26 cellular contexts compared by ENCODE assay signal in the genomic region with DNA sequence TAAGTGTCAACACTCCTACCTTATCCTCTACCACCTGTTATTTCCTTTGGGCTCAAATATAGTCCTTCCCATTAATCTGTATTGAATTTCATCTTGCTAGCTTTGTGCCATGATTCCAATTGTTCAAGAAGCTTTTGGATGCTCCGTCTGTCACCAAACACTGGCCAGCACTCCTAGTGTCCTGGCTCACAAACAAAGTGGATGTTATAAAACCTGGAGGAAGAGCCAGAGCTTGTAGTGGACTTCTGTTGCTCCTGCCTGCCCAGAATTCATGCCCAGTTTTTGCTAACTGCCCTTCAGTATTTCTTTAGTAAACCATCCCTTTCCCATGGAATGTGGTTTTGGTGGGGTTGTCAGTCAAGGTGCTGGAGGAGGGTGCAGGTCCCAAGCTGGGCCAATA.
"Had no signal": no experiment of that assay in that cellular context is flagged by ENCODE, and none has a peak within 500 bp of the region (broad histone marks: within the 10 kb centered on the region; RNA-seq: fewer than 3 reads in every experiment).

No MANE protein-coding gene starts in this region.

- H3K4me3 Mint-ChIP-seq: immature natural killer cell; mesothelial cell of epicardium; naive B cell; natural killer cell; nephron progenitor cell; stimulated activated memory B cell treated with anti-CD40 and anti-IgM and Interleukin-4, amounts not matched to agents 10 μg/mL and 1 μg/mL and 100 μg/mL, for 72 hours; stimulated activated naive CD8-positive, alpha-beta T cell treated with anti-CD3 and anti-CD28 coated beads, Interleukin-15, amount 100 ng/mL, for 72 hours; type B pancreatic cell had no signal

- H3K36me3 ChIP-seq: left lung, lower lobe of right lung, ovary, right atrium auricular region, right lobe of liver, tibial nerve, uterus had no signal

- H3K27ac Mint-ChIP-seq: immature natural killer cell; mesothelial cell of epicardium; natural killer cell; nephron progenitor cell; progenitor cell of endocrine pancreas; stimulated activated memory B cell treated with anti-CD40 and anti-IgM and Interleukin-4, amounts not matched to agents 10 μg/mL and 1 μg/mL and 100 μg/mL, for 72 hours; stimulated activated naive CD8-positive, alpha-beta T cell treated with anti-CD3 and anti-CD28 coated beads, Interleukin-15, amount 100 ng/mL, for 72 hours; type B pancreatic cell had no signal

- H3K27me3 ChIP-seq: ovary, right atrium auricular region, right lobe of liver, tibial nerve, uterus had no signal

- H3K4me1 Mint-ChIP-seq: immature natural killer cell; mesothelial cell of epicardium; natural killer cell; stimulated activated naive CD8-positive, alpha-beta T cell treated with anti-CD3 and anti-CD28 coated beads, Interleukin-15, amount 100 ng/mL, for 72 hours had no signal

- H3K9me3 Mint-ChIP-seq: mesothelial cell of epicardium; natural killer cell; nephron progenitor cell; stimulated activated memory B cell treated with anti-CD40 and anti-IgM and Interleukin-4, amounts not matched to agents 10 μg/mL and 1 μg/mL and 100 μg/mL, for 72 hours; stimulated activated naive CD8-positive, alpha-beta T cell treated with anti-CD3 and anti-CD28 coated beads, Interleukin-15, amount 100 ng/mL, for 72 hours; type B pancreatic cell had no signal

- ATAC-seq: left colon; left lung; lower lobe of right lung; natural killer cell; right lobe of liver; stimulated activated memory B cell treated with anti-CD40 and anti-IgM and Interleukin-4, amounts not matched to agents 10 μg/mL and 1 μg/mL and 100 μg/mL, for 72 hours; stimulated activated naive CD8-positive, alpha-beta T cell treated with anti-CD3 and anti-CD28 coated beads, Interleukin-15, amount 100 ng/mL, for 72 hours had no signal

- H3K4me3 ChIP-seq: left lung, lower lobe of right lung, ovary, right atrium auricular region, right lobe of liver, smooth muscle cell, tibial nerve, uterus had no signal

- DNase-seq: immature natural killer cell; kidney; left colon; left lung; lower lobe of right lung; mammary epithelial cell; mesendoderm; naive B cell; natural killer cell; nephron progenitor cell; ovary; right lobe of liver; stimulated activated CD4-positive, alpha-beta T cell treated with anti-CD3 and anti-CD28 coated beads, Interleukin-1b, Interleukin-23, amount 100 ng/mL, for 48 hours; stimulated activated CD4-positive, alpha-beta T cell treated with anti-CD3 and anti-CD28 coated beads, Interleukin-2, amount 100 ng/mL, for 48 hours; stimulated activated CD4-positive, alpha-beta T cell treated with anti-CD3 and anti-CD28 coated beads, Interleukin-4, amount 100 ng/mL, for 4 hours; stimulated activated CD8-positive, alpha-beta memory T cell treated with anti-CD3 and anti-CD28 coated beads, Interleukin-4, amount 100 ng/mL, for 48 hours; stimulated activated naive CD4-positive, alpha-beta T cell treated with Interleukin-2 at 50 U/mL for 16 hours; stimulated activated naive CD8-positive, alpha-beta T cell treated with anti-CD3 and anti-CD28 coated beads, Interleukin-15, amount 100 ng/mL, for 72 hours; uterus had no signal

- H3K36me3 Mint-ChIP-seq: immature natural killer cell; mesothelial cell of epicardium; naive B cell; natural killer cell; stimulated activated memory B cell treated with anti-CD40 and anti-IgM and Interleukin-4, amounts not matched to agents 10 μg/mL and 1 μg/mL and 100 μg/mL, for 72 hours; type B pancreatic cell had no signal
